16 cellular contexts compared by ENCODE assay signal in genomic region chr5:57493034-57493433, GRCh38. TPM values are rescaled to one million over a fixed set of nuclear protein-coding genes. Genes with fewer than 3 reads are reported as not detected.
A peak's percentile ranks its signal among the peaks of the same experiment; 100 is the strongest.
DNase-seq lines count a peak whose midpoint lies in the region; ATAC-seq and TF ChIP-seq lines count a peak whose summit lies in the region.
"Had no signal": no experiment of that assay in that cellular context is flagged by ENCODE, and none has a peak within 500 bp of the region (broad histone marks: within the 10 kb centered on the region; RNA-seq: fewer than 3 reads in every experiment).

No MANE protein-coding gene starts in this region.

- H3K27me3 ChIP-seq in HCT116 (ENCODE audit: insufficient read depth, low read length): no peaks in the 10 kb centered on the region
- no peaks in the 10 kb centered on the region for H3K27me3 ChIP-seq in PC-3 (ENCODE audit: low read length)
- no peaks in the 10 kb centered on the region for H3K27me3 ChIP-seq in MM.1S (replicated peaks; ENCODE audit: insufficient read depth, low read length)

- TF ChIP-seq POLR2A in HCT116 (IDR thresholded peaks at IDR 0.05; ENCODE audit: borderline replicate concordance, extremely low read depth, insufficient read depth, insufficient read length): no peak

- RAD21 ChIA-PET in HCT116 (lab: Charles Lee; ENCODE audit: low non-redundant PET in 1 of 2, low total read pairs in 2 of 2, uncharacterized antibody in 2 of 2, unreplicated experiment in 2 of 2): no interaction called here

- H3K79me2 ChIP-seq in HCT116 (ENCODE audit: insufficient read depth, low read length) (no peaks in the 10 kb centered on the region), PC-3 (ENCODE audit: low read length) (no peaks in the 10 kb centered on the region), MM.1S (ENCODE audit: low read length) (no peaks in the 10 kb centered on the region)

- CTCF ChIA-PET in HCT116 (lab: Charles Lee) (no interaction called here), PC-3 (lab: Charles Lee) (no interaction called here)

- DNase-seq in HCT116 (ENCODE audit: low read depth, low spot score): no peak
- peak; percentile 48 for DNase-seq in PC-3
- peak; percentile 61 for DNase-seq in epithelial cell of proximal tubule (ENCODE audit: low read depth)
- DNase-seq in pulmonary artery endothelial cell (ENCODE audit: low read depth, low spot score): peak; percentile 74
- no peak for DNase-seq in MM.1S
- DNase-seq in DMS79 treated with DMSO at 0.1 percent for 48 hours (lab: John Stamatoyannopoulos, UW): no peak
- DNase-seq: activated CD4-positive, CD25-positive, alpha-beta regulatory T cell treated with anti-CD3 and anti-CD28 coated beads, Interleukin-2, amount 50 U/mL, for 72 hours; left colon; NCI-H226; retina had no signal

- no peak for TF ChIP-seq RAD21 in HCT116 (IDR thresholded peaks at IDR 0.05; ENCODE audit: low read depth)

- H3K27ac ChIP-seq in HCT116 (ENCODE audit: low read depth, low read length) (peak overlapping the region; percentile 75; the same call in 1 of the 2 replicates), PC-3 (ENCODE audit: low read length) (no peak overlapping the region), MM.1S (ENCODE audit: low read length) (no peak overlapping the region)
- H3K27ac ChIP-seq: epithelial cell of prostate had no signal

- intact Hi-C loops in HCT116 (cut with micrococcal nuclease): no loop called here
- intact Hi-C loops in PC-3 (cut with micrococcal nuclease): no loop called here

- BruUV-seq in HCT116 (replicated peaks; lab: Mats Ljungman, UMichigan) (no TSS peak), PC-3 (replicated peaks; lab: Mats Ljungman, UMichigan) (no TSS peak)

- H3K9me3 ChIP-seq in HCT116 (ENCODE audit: control insufficient read depth in 1 of 2, insufficient read depth in 1 of 2, low read depth in 1 of 2, low read length in 2 of 2) (no peaks in the 10 kb centered on the region), PC-3 (ENCODE audit: low read length) (no peaks in the 10 kb centered on the region), MM.1S (replicated peaks; ENCODE audit: insufficient read depth, low read length) (no peaks in the 10 kb centered on the region)

- POLR2A ChIA-PET in HCT116 (lab: Charles Lee) (no interaction called here), PC-3 (lab: Charles Lee; ENCODE audit: unreplicated experiment) (no interaction called here)

- H2AFZ ChIP-seq in HCT116 (ENCODE audit: low read depth, low read length, poor library complexity, severe bottlenecking): no peak overlapping the region
- no peak overlapping the region for H2AFZ ChIP-seq in PC-3 (ENCODE audit: low read length)
- H2AFZ ChIP-seq in MM.1S (ENCODE audit: low read length): no peak overlapping the region

- TF ChIP-seq CTCF in HCT116 (IDR thresholded peaks at IDR 0.05 in 2 of 3, conservative IDR thresholded peaks at IDR 0.05 in 1 of 3; ENCODE audit: borderline replicate concordance in 1 of 3, insufficient read depth in 1 of 3, low read depth in 2 of 3, low read length in 2 of 3): no peak
- TF ChIP-seq CTCF in PC-3 (conservative IDR thresholded peaks at IDR 0.05; ENCODE audit: low read depth, low read length): no peak
- no peak for TF ChIP-seq CTCF in epithelial cell of proximal tubule (conservative IDR thresholded peaks at IDR 0.05; ENCODE audit: low read depth, low read length)
- TF ChIP-seq CTCF in MM.1S (IDR thresholded peaks at IDR 0.05; ENCODE audit: low read length): no peak

- H3K4me2 ChIP-seq in HCT116 (ENCODE audit: low read length) (peak overlapping the region; percentile 87; the same call in 1 of the 2 replicates), PC-3 (ENCODE audit: low read length) (no peak overlapping the region), MM.1S (ENCODE audit: low read depth, low read length) (no peak overlapping the region)

- no peaks in the 10 kb centered on the region for H3F3A ChIP-seq in PC-3 (ENCODE audit: low read length, unreplicated experiment)
- H3F3A ChIP-seq in MM.1S (ENCODE audit: insufficient read depth, low read length): peaks cover 17% of the 10 kb centered on the region

- H3K4me1 ChIP-seq in HCT116 (ENCODE audit: control insufficient read depth in 1 of 2, insufficient read depth in 2 of 2, low read length in 2 of 2): peaks cover 50 to 62% of the 10 kb centered on the region in 2 experiments
- H3K4me1 ChIP-seq in PC-3 (ENCODE audit: insufficient read depth, low read length): peaks cover 42% of the 10 kb centered on the region
- H3K4me1 ChIP-seq in MM.1S (ENCODE audit: low read length): peaks cover 22% of the 10 kb centered on the region

- H3K4me3 ChIP-seq in HCT116 (replicated peaks in 1 of 2; ENCODE audit: low read depth in 1 of 2, low read length in 2 of 2) (no peak overlapping the region), PC-3 (ENCODE audit: low read length) (no peak overlapping the region), epithelial cell of proximal tubule (ENCODE audit: low read depth, low read length) (no peak overlapping the region), MM.1S (ENCODE audit: low read length) (no peak overlapping the region)

- no peak for ATAC-seq in HCT116
- ATAC-seq in PC-3: no peak
- no peak for ATAC-seq in GM19397 (IDR thresholded peaks at IDR 0.05; ENCODE audit: unreplicated experiment)
- ATAC-seq: left colon, SK-N-SH treated with all-trans-retinoic acid at 6 μM for 48 hours had no signal

- H3K9me2 ChIP-seq in HCT116 (ENCODE audit: insufficient read depth) (no peaks in the 10 kb centered on the region), PC-3 (replicated peaks; ENCODE audit: low read length) (no peaks in the 10 kb centered on the region), MM.1S (replicated peaks; ENCODE audit: insufficient read depth, low read length) (no peaks in the 10 kb centered on the region)

- no peaks in the 10 kb centered on the region for H3K36me3 ChIP-seq in HCT116 (ENCODE audit: control insufficient read depth in 1 of 2, insufficient read depth in 2 of 2, low read length in 2 of 2)
- no peaks in the 10 kb centered on the region for H3K36me3 ChIP-seq in PC-3 (ENCODE audit: low read depth, low read length)
- H3K36me3 ChIP-seq in MM.1S (replicated peaks; ENCODE audit: insufficient read depth, low read length): no peaks in the 10 kb centered on the region

- no peaks in the 10 kb centered on the region for H4K20me1 ChIP-seq in HCT116 (ENCODE audit: insufficient read depth)
- H4K20me1 ChIP-seq in PC-3 (ENCODE audit: low read length): no peaks in the 10 kb centered on the region
- no peaks in the 10 kb centered on the region for H4K20me1 ChIP-seq in MM.1S (ENCODE audit: insufficient read depth, low read length)

- H3K9ac ChIP-seq in HCT116 (ENCODE audit: low read length) (no peak overlapping the region), PC-3 (ENCODE audit: low read length) (no peak overlapping the region), MM.1S (ENCODE audit: low read length) (no peak overlapping the region)

TF ChIP-seq in HCT116, 20 proteins besides CTCF, POLR2A, EP300 and RAD21:
- TF ChIP-seq JUND (IDR thresholded peaks at IDR 0.05) (no peak), CEBPB (IDR thresholded peaks at IDR 0.05; ENCODE audit: low read depth) (no peak), YY1 (IDR thresholded peaks at IDR 0.05; ENCODE audit: extremely low read depth, insufficient replicate concordance, low read depth, low read length) (no peak), MAX (IDR thresholded peaks at IDR 0.05) (no peak), ZFX (IDR thresholded peaks at IDR 0.05) (no peak), SIN3A (IDR thresholded peaks at IDR 0.05; ENCODE audit: low read depth) (no peak), FOSL1 (IDR thresholded peaks at IDR 0.05; ENCODE audit: low read depth) (no peak), CBX3 (IDR thresholded peaks at IDR 0.05; ENCODE audit: low read depth) (no peak), ATF3 (IDR thresholded peaks at IDR 0.05) (no peak)

RNA-seq across cellular contexts. Expression of gene ACTBL2, which starts 10.4 kb away (rescaled TPM):
- total RNA-seq in HCT116 (2021; ENCODE audit: unreplicated experiment): 0.07 TPM
- polyA plus RNA-seq in HCT116 (2012): 0.03 TPM in 1 of 2 replicates, not detected in the other
- total RNA-seq in PC-3 (2014; rRNA removed): 0.11 and 0.12 TPM in 2 replicates
- 2.2 and 2.3 TPM in 2 replicates for total RNA-seq in epithelial cell of proximal tubule
- total RNA-seq in pulmonary artery endothelial cell: not detected in 2 replicates
- total RNA-seq: activated T-helper 1 cell treated with anti-CD3 and anti-CD28 coated beads, Interleukin-12 subunit alpha, Interleukin-12 subunit beta, Interleukin-2, Interleukin-4 antibody, amounts not matched to agents 30 ng/mL and 10 ng/mL and 1 ng/mL, durations not matched to agents 14 hours and 24 hours and 36 hours; left colon; LHCN-M2; mononuclear cell had no signal

Comparison
In these comparisons a context has a peak if more than half of its experiments do, and no peak if none do; other contexts are left out.
1. DNase-seq: peak in PC-3 (single experiment), epithelial cell of proximal tubule (single experiment) and pulmonary artery endothelial cell (single experiment); none in HCT116 (single experiment), MM.1S (single experiment) and DMS79 treated with DMSO at 0.1 percent for 48 hours (single experiment).